27 cellular contexts compared by ENCODE assay signal in the genomic region with DNA sequence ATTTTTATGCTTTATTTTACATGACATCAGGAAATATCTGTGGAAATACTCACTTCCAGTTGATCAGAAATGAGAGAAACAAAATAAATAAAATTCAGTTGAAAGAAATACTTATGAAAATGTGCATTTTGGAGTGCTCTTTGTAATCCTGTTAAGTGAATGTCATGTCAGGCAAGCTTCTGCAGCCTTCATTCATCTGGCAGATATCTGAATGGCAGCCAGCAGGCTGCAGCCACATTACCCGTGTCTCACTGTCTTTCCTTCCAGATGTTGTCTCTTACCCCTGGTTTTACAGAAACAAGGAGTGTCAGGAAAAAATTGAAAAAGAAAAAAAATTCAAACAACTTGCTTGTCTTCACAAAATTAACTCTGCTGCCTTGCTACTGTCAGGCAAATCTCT.
DNase-seq lines count a peak whose midpoint lies in the region; ATAC-seq and TF ChIP-seq lines count a peak whose summit lies in the region.
"Had no signal": no experiment of that assay in that cellular context is flagged by ENCODE, and none has a peak within 500 bp of the region (broad histone marks: within the 10 kb centered on the region; RNA-seq: fewer than 3 reads in every experiment).

No MANE protein-coding gene starts in this region.

- ATAC-seq in HG03565 (IDR thresholded peaks at IDR 0.05; ENCODE audit: unreplicated experiment) (no peak), mucosa of descending colon (no peak)
- ATAC-seq: GM23338, right lobe of liver, Right ventricle myocardium inferior had no signal

- peak overlapping the region; percentile 13; the same call in 1 of the 2 replicates for H3K27ac ChIP-seq in SK-N-MC
- peak overlapping the region; percentile 29 for H3K27ac ChIP-seq in osteoblast (ENCODE audit: low read depth, low read length)
- H3K27ac ChIP-seq: esophagus squamous epithelium, hepatocyte, neutrophil, right lobe of liver had no signal

- TF ChIP-seq CTCF in osteoblast (IDR thresholded peaks at IDR 0.05; ENCODE audit: extremely low read depth, low read depth, low read length), result no peak
- no peak for TF ChIP-seq CTCF in mucosa of descending colon (IDR thresholded peaks at IDR 0.05)

- H3K4me1 ChIP-seq in osteoblast (ENCODE audit: insufficient read depth, low read length) (peaks cover 25% of the 10 kb centered on the region), mucosa of descending colon (ENCODE audit: low read depth) (no peaks in the 10 kb centered on the region)
- H3K4me1 ChIP-seq: esophagus squamous epithelium, right lobe of liver had no signal

- DNase-seq in EL, result peak; percentile 4
- no peak for DNase-seq in SK-N-MC (ENCODE audit: low read depth, low spot score)
- peak; percentile 5 for DNase-seq in fibroblast of peridontal ligament (ENCODE audit: extremely low read depth)
- DNase-seq in osteoblast (ENCODE audit: insufficient read length, low spot score, missing footprints), result no peak
- no peak for DNase-seq in activated CD8-positive, alpha-beta memory T cell treated with anti-CD3 and anti-CD28 coated beads, Interleukin-2, amount 50 U/mL, for 48 hours
- no peak for DNase-seq in HPDE6-E6E7 (ENCODE audit: extremely low spot score)
- no peak for DNase-seq in mucosa of descending colon
- DNase-seq: activated CD4-positive, alpha-beta memory T cell treated with anti-CD3 and anti-CD28 coated beads for 36 hours; activated CD4-positive, alpha-beta T cell treated with anti-CD3 and anti-CD28 coated beads for 1 hour; activated naive CD4-positive, alpha-beta T cell treated with Interleukin-2 at 50 U/mL for 16 hours; C1 segment of cervical spinal cord; COR-L47; DMS53; esophagus squamous epithelium; GDM1; KG1; NCI-H2029; NCI-H226; NCI-H526 treated with DMSO at 0.1 percent for 48 hours; right lobe of liver; stimulated activated CD4-positive, alpha-beta T cell treated with anti-CD3 and anti-CD28 coated beads, Interleukin-12 subunit alpha, Interleukin-12 subunit beta, amount 100 ng/mL, for 4 hours; stimulated activated CD4-positive, alpha-beta T cell treated with anti-CD3 and anti-CD28 coated beads, Interleukin-4, amount 100 ng/mL, for 1 hour had no signal

- no peak overlapping the region for H3K9ac ChIP-seq in SK-N-MC (ENCODE audit: insufficient read length)

- H3K9me3 ChIP-seq in SK-N-MC (ENCODE audit: low read depth, low read length) (no peaks in the 10 kb centered on the region), osteoblast (ENCODE audit: low read depth, low read length) (no peaks in the 10 kb centered on the region), mucosa of descending colon (no peaks in the 10 kb centered on the region)
- H3K9me3 ChIP-seq: esophagus squamous epithelium, neutrophil, right lobe of liver had no signal

- H3K4me3 ChIP-seq in SK-N-MC, result no peak overlapping the region
- H3K4me3 ChIP-seq in osteoblast (ENCODE audit: insufficient read depth, low read length), result no peak overlapping the region
- no peak overlapping the region for H3K4me3 ChIP-seq in mucosa of descending colon
- H3K4me3 ChIP-seq: esophagus squamous epithelium, GM23338, hepatocyte, right lobe of liver had no signal

- no peaks in the 10 kb centered on the region for H3K27me3 ChIP-seq in osteoblast (ENCODE audit: insufficient read depth, low read length)
- H3K27me3 ChIP-seq: esophagus squamous epithelium, hepatocyte, neutrophil, right lobe of liver had no signal

- H3K79me2 ChIP-seq in osteoblast (ENCODE audit: insufficient read depth, low read length), result no peaks in the 10 kb centered on the region
- H3K79me2 ChIP-seq: hepatocyte had no signal

- no peak overlapping the region for H3K4me2 ChIP-seq in osteoblast (ENCODE audit: insufficient read depth, low read length)
- H3K4me2 ChIP-seq: GM23338, hepatocyte had no signal

- H3K36me3 ChIP-seq in SK-N-MC (ENCODE audit: insufficient read depth, low read length) (no peaks in the 10 kb centered on the region), osteoblast (ENCODE audit: insufficient read depth, low read length) (no peaks in the 10 kb centered on the region), mucosa of descending colon (ENCODE audit: low read depth) (no peaks in the 10 kb centered on the region)
- H3K36me3 ChIP-seq: esophagus squamous epithelium, neutrophil, right lobe of liver had no signal

- intact Hi-C loops in mucosa of descending colon (cut with DNase I, micrococcal nuclease), result no loop called here

- no peaks in the 10 kb centered on the region for H4K20me1 ChIP-seq in osteoblast (ENCODE audit: insufficient read depth, low read length)

- no peak overlapping the region for H2AFZ ChIP-seq in osteoblast (ENCODE audit: low read length)
- H2AFZ ChIP-seq: hepatocyte had no signal

Comparison
In these comparisons a context has a peak if more than half of its experiments do, and no peak if none do; other contexts are left out.
1. DNase-seq: peak in EL (single experiment) and fibroblast of peridontal ligament (single experiment); none in SK-N-MC (single experiment), osteoblast (single experiment), activated CD8-positive, alpha-beta memory T cell treated with anti-CD3 and anti-CD28 coated beads, Interleukin-2, amount 50 U/mL, for 48 hours (single experiment), HPDE6-E6E7 (single experiment) and mucosa of descending colon (0 of 3).